Comparison of ENCODE assay signal across 13 cellular contexts in genomic region chr7:74765205-74765918, GRCh38. TPM values are rescaled to one million over a fixed set of nuclear protein-coding genes. Genes with fewer than 3 reads are reported as not detected.
A peak's percentile ranks its signal among the peaks of the same experiment; 100 is the strongest.
DNase-seq lines count a peak whose midpoint lies in the region; ATAC-seq and TF ChIP-seq lines count a peak whose summit lies in the region.
"Not testable (repeated sequence)": the region's sequence is repeated elsewhere in the genome, so short reads cannot be mapped to it uniquely, and the experiment has no call there.
"Had no signal": no experiment of that assay in that cellular context is flagged by ENCODE, and none has a peak within 500 bp of the region (broad histone marks: within the 10 kb centered on the region; RNA-seq: fewer than 3 reads in every experiment).

No MANE protein-coding gene starts in this region.

- CTCF ChIA-PET in activated CD4-positive, alpha-beta T cell treated with anti-CD3 and anti-CD28 coated beads for 36 hours (lab: Charles Lee); MCF 10A (lab: Yijun Ruan, JAX): not testable (repeated sequence)

- not testable (repeated sequence) for H3K4me3 Mint-ChIP-seq in activated CD4-positive, alpha-beta T cell treated with anti-CD3 and anti-CD28 coated beads for 36 hours; MCF 10A (ENCODE audit: unreplicated experiment); natural killer cell; stimulated activated naive CD8-positive, alpha-beta T cell treated with anti-CD3 and anti-CD28 coated beads, Interleukin-15, amount 100 ng/mL, for 72 hours

- BruUV-seq in MCF 10A (replicated peaks; lab: Mats Ljungman, UMichigan): TSS peak; percentile 33

- not testable (repeated sequence) for H3K27me3 ChIP-seq in right cardiac atrium (ENCODE audit: control insufficient read depth, insufficient read depth)

- not testable (repeated sequence) for H3K9me3 ChIP-seq in right cardiac atrium (ENCODE audit: control insufficient read depth, low read length)

- H3K9me3 Mint-ChIP-seq in activated CD4-positive, alpha-beta T cell treated with anti-CD3 and anti-CD28 coated beads for 36 hours (ENCODE audit: low read depth); MCF 10A (ENCODE audit: unreplicated experiment); natural killer cell; stimulated activated naive CD8-positive, alpha-beta T cell treated with anti-CD3 and anti-CD28 coated beads, Interleukin-15, amount 100 ng/mL, for 72 hours: not testable (repeated sequence)

- intact Hi-C loops in activated CD4-positive, alpha-beta T cell treated with anti-CD3 and anti-CD28 coated beads for 36 hours (cut with DNase I, micrococcal nuclease); MCF 10A (cut with micrococcal nuclease); right cardiac atrium (cut with DNase I); natural killer cell (cut with micrococcal nuclease): not testable (repeated sequence)

- POLR2A ChIA-PET in activated CD4-positive, alpha-beta T cell treated with anti-CD3 and anti-CD28 coated beads for 36 hours (lab: Charles Lee); MCF 10A (lab: Yijun Ruan, JAX): not testable (repeated sequence)

- WGBS in right cardiac atrium: no CpG with 5 or more reads among the region's 17 CpGs

- DNase-seq in activated CD4-positive, alpha-beta T cell treated with anti-CD3 and anti-CD28 coated beads for 36 hours; MCF 10A (ENCODE audit: unreplicated experiment); right cardiac atrium; natural killer cell; stimulated activated naive CD8-positive, alpha-beta T cell treated with anti-CD3 and anti-CD28 coated beads, Interleukin-15, amount 100 ng/mL, for 72 hours: not testable (repeated sequence)

- ATAC-seq in GM18511 (IDR thresholded peaks at IDR 0.05; ENCODE audit: unreplicated experiment): peak; percentile 45
- ATAC-seq in GM21619 (IDR thresholded peaks at IDR 0.05; ENCODE audit: unreplicated experiment): peak; percentile 25
- peak; percentile 32 for ATAC-seq in HG03378 (IDR thresholded peaks at IDR 0.05; ENCODE audit: unreplicated experiment)
- ATAC-seq in activated CD4-positive, alpha-beta T cell treated with anti-CD3 and anti-CD28 coated beads for 36 hours: peak; percentile 76
- peak; percentile 49 to 64 for ATAC-seq in right cardiac atrium
- peak; percentile 71 to 75 (median 75) for ATAC-seq in natural killer cell
- ATAC-seq in stimulated activated naive CD8-positive, alpha-beta T cell treated with anti-CD3 and anti-CD28 coated beads, Interleukin-15, amount 100 ng/mL, for 72 hours: peak; percentile 82

- H3K4me3 ChIP-seq in right cardiac atrium (ENCODE audit: low read length): not testable (repeated sequence)

- H3K4me1 Mint-ChIP-seq in activated CD4-positive, alpha-beta T cell treated with anti-CD3 and anti-CD28 coated beads for 36 hours; MCF 10A (ENCODE audit: insufficient read depth, unreplicated experiment); natural killer cell; stimulated activated naive CD8-positive, alpha-beta T cell treated with anti-CD3 and anti-CD28 coated beads, Interleukin-15, amount 100 ng/mL, for 72 hours: not testable (repeated sequence)

- not testable (repeated sequence) for H3K27me3 Mint-ChIP-seq in activated CD4-positive, alpha-beta T cell treated with anti-CD3 and anti-CD28 coated beads for 36 hours; MCF 10A (ENCODE audit: insufficient read depth, unreplicated experiment); natural killer cell (ENCODE audit: low read depth in 2 of 2); stimulated activated naive CD8-positive, alpha-beta T cell treated with anti-CD3 and anti-CD28 coated beads, Interleukin-15, amount 100 ng/mL, for 72 hours

- not testable (repeated sequence) for H3K36me3 Mint-ChIP-seq in activated CD4-positive, alpha-beta T cell treated with anti-CD3 and anti-CD28 coated beads for 36 hours (ENCODE audit: low read depth); MCF 10A (ENCODE audit: insufficient read depth, unreplicated experiment); natural killer cell

- H3K27ac ChIP-seq in right cardiac atrium (ENCODE audit: low read length): not testable (repeated sequence)

- not testable (repeated sequence) for TF ChIP-seq CTCF in MCF 10A (IDR thresholded peaks at IDR 0.05; ENCODE audit: unreplicated experiment); natural killer cell (IDR thresholded peaks at IDR 0.05)

- H3K4me1 ChIP-seq in right cardiac atrium (ENCODE audit: control insufficient read depth, insufficient read depth, low read length): not testable (repeated sequence)

- not testable (repeated sequence) for H3K27ac Mint-ChIP-seq in activated CD4-positive, alpha-beta T cell treated with anti-CD3 and anti-CD28 coated beads for 36 hours; MCF 10A (ENCODE audit: low read depth, unreplicated experiment); natural killer cell; stimulated activated naive CD8-positive, alpha-beta T cell treated with anti-CD3 and anti-CD28 coated beads, Interleukin-15, amount 100 ng/mL, for 72 hours

RNA-seq across cellular contexts. Expression of gene NCF1, which starts 8.4 kb away (rescaled TPM):
- under 1 TPM; 0.35 to 0.78 TPM for total RNA-seq in activated CD4-positive, alpha-beta T cell treated with anti-CD3 and anti-CD28 coated beads for 36 hours
- total RNA-seq in MCF 10A (2022) (not detected in 2 replicates), right cardiac atrium (1 to 10 TPM in 3 of 4 donors, under 1 TPM in 1; 0.79 to 3.0 (median 2.2) TPM), natural killer cell (10 to 100 TPM in 1 of 3 donors, 1 to 10 TPM in 2; 3.8 to 62.2 (median 8.0) TPM)
- 1.1 TPM for polyA plus RNA-seq in right cardiac atrium
- total RNA-seq: dermis blood vessel endothelial cell, SJSA1, temporal lobe had no signal
- polyA plus RNA-seq: AG04450, neural cell had no signal

Comparison
In these comparisons a context has a peak if more than half of its experiments do, and no peak if none do; other contexts are left out.
1. ATAC-seq: peak in every context shown above with its lines; median percentile 82 in stimulated activated naive CD8-positive, alpha-beta T cell treated with anti-CD3 and anti-CD28 coated beads, Interleukin-15, amount 100 ng/mL, for 72 hours; 76 in activated CD4-positive, alpha-beta T cell treated with anti-CD3 and anti-CD28 coated beads for 36 hours; 75 in natural killer cell; 56 in right cardiac atrium; 45 in GM18511; 32 in HG03378; 25 in GM21619.